8 cellular contexts compared by ENCODE assay signal in genomic region chr22:21652010-21652546, GRCh38. TPM values are rescaled to one million over a fixed set of nuclear protein-coding genes. Genes with fewer than 3 reads are reported as not detected.
DNase-seq lines count a peak whose midpoint lies in the region; ATAC-seq, FAIRE-seq and TF ChIP-seq lines count a peak whose summit lies in the region.

No MANE protein-coding gene starts in this region.

- FAIRE-seq in kidney (lab: Jason Lieb, UNC) = no peak

- CTCF ChIA-PET in AG04450 (lab: Charles Lee) (interaction anchor here (1.1 kb wide), 1 partner anchor 9 kb away, joined by 3 read pairs; no protein-coding TSS in a partner anchor), WTC11 (lab: Charles Lee) (interaction anchor here (1.0 to 4.3 kb wide), 6 partner anchors 10 to 287 kb away, joined by 3 to 40 read pairs (median 4); partner anchors contain the start of genes PPIL2, SDF2L1 and YDJC)

- H3K27me3 ChIP-seq in AG04450 (ENCODE audit: control insufficient read depth, insufficient read depth, low read length) = no peaks in the 10 kb centered on the region

- H3K27ac ChIP-seq in AG04450 (ENCODE audit: low read depth, low read length) (peak overlapping the region; percentile 47), caudate nucleus (ENCODE audit: low read depth, low read length) (no peak overlapping the region), kidney (ENCODE audit: low read depth in 2 of 2, low read length in 2 of 2) (no peak overlapping the region)

- H3K36me3 ChIP-seq in kidney (ENCODE audit: control insufficient read depth in 1 of 2, insufficient read depth in 2 of 2, low read length in 2 of 2) = peaks cover 0 to 3% of the 10 kb centered on the region in 2 donors

- H3K4me3 Mint-ChIP-seq in WTC11 = peak overlapping the region; percentile 92

- H3K9me3 ChIP-seq in AG04450 (ENCODE audit: control insufficient read depth, insufficient read depth, low read length) = no peaks in the 10 kb centered on the region; the same call in 1 of the 2 replicates
- H3K9me3 ChIP-seq in kidney (ENCODE audit: control insufficient read depth in 1 of 2, low read length in 2 of 2) = no peaks in the 10 kb centered on the region

- POLR2A ChIA-PET in AG04450 (lab: Yijun Ruan, JAX) (no interaction called here), WTC11 (lab: Charles Lee) (interaction anchor here (0.9 to 2.6 kb wide), 2 partner anchors 10 to 46 kb away, joined by 3 to 11 read pairs; partner anchors contain the start of gene SDF2L1)

- no peak overlapping the region for H3K9ac ChIP-seq in kidney (ENCODE audit: low read length in 2 of 2)

- ATAC-seq in GM18861 (IDR thresholded peaks at IDR 0.05; ENCODE audit: unreplicated experiment) (peak; percentile 73), HG03064 (IDR thresholded peaks at IDR 0.05; ENCODE audit: low read depth, unreplicated experiment) (peak; percentile 71), WTC11 (peak; percentile 90)

- no peaks in the 10 kb centered on the region for H3K27me3 Mint-ChIP-seq in WTC11 (ENCODE audit: low read depth)

- DNase-seq in AG04450 (ENCODE audit: low read depth, low spot score) (peak; percentile 56), NCI-H2227 treated with DMSO at 0.1 percent for 48 hours (lab: John Stamatoyannopoulos, UW) (peak; percentile 78), WTC11 (ENCODE audit: low spot score) (peak; percentile 95), caudate nucleus (lab: John Stamatoyannopoulos, UW) (peak in 58 of 61 donors; percentile 19 to 91 (median 64)), kidney (peak; percentile 94)
- peak; percentile 82 to 86 (median 85) for DNase-seq in stimulated activated CD4-positive, alpha-beta T cell treated with anti-CD3 and anti-CD28 coated beads, Interleukin-12 subunit alpha, Interleukin-12 subunit beta, amount 100 ng/mL, for 48 hours (ENCODE audit: low read depth in 2 of 3, low spot score in 1 of 3)

- H3K27ac Mint-ChIP-seq in WTC11 = no peak overlapping the region

- H3K9me3 Mint-ChIP-seq in WTC11 = no peaks in the 10 kb centered on the region

- H3K4me3 ChIP-seq in AG04450 (ENCODE audit: low read depth, low read length) = peak overlapping the region; percentile 91
- peak overlapping the region in 1 of 2 donors; percentile 68 for H3K4me3 ChIP-seq in kidney (ENCODE audit: low read length in 2 of 2)

- peaks cover 6 to 7% of the 10 kb centered on the region in 2 donors for H3K4me1 ChIP-seq in kidney (ENCODE audit: control insufficient read depth in 1 of 2, insufficient read depth in 1 of 2, low read depth in 1 of 2, low read length in 2 of 2)

- no peak for TF ChIP-seq CTCF in AG04450 (IDR thresholded peaks at IDR 0.05; ENCODE audit: low read depth, low read length)
- no peak for TF ChIP-seq CTCF in WTC11 (IDR thresholded peaks at IDR 0.05)
- TF ChIP-seq CTCF in kidney (IDR thresholded peaks at IDR 0.05; ENCODE audit: borderline replicate concordance, extremely low read depth, insufficient read depth) = no peak

- H3K36me3 Mint-ChIP-seq in WTC11 = peaks cover 23% of the 10 kb centered on the region

- peaks cover 29% of the 10 kb centered on the region for H3K4me1 Mint-ChIP-seq in WTC11

- intact Hi-C loops in kidney (cut with DNase I) = no loop called here

TF ChIP-seq in WTC11, 78 proteins besides CTCF, POLR2A, EP300 and RAD21 (continues in another document):
- TF ChIP-seq, protein P1, sequence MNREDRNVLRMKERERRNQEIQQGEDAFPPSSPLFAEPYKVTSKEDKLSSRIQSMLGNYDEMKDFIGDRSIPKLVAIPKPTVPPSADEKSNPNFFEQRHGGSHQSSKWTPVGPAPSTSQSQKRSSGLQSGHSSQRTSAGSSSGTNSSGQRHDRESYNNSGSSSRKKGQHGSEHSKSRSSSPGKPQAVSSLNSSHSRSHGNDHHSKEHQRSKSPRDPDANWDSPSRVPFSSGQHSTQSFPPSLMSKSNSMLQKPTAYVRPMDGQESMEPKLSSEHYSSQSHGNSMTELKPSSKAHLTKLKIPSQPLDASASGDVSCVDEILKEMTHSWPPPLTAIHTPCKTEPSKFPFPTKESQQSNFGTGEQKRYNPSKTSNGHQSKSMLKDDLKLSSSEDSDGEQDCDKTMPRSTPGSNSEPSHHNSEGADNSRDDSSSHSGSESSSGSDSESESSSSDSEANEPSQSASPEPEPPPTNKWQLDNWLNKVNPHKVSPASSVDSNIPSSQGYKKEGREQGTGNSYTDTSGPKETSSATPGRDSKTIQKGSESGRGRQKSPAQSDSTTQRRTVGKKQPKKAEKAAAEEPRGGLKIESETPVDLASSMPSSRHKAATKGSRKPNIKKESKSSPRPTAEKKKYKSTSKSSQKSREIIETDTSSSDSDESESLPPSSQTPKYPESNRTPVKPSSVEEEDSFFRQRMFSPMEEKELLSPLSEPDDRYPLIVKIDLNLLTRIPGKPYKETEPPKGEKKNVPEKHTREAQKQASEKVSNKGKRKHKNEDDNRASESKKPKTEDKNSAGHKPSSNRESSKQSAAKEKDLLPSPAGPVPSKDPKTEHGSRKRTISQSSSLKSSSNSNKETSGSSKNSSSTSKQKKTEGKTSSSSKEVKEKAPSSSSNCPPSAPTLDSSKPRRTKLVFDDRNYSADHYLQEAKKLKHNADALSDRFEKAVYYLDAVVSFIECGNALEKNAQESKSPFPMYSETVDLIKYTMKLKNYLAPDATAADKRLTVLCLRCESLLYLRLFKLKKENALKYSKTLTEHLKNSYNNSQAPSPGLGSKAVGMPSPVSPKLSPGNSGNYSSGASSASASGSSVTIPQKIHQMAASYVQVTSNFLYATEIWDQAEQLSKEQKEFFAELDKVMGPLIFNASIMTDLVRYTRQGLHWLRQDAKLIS (CRISPR knock-in tag; IDR thresholded peaks at IDR 0.05; ENCODE audit: borderline replicate concordance) = no peak
- peak; percentile 82; the same call in 1 of the 2 replicates for TF ChIP-seq ZNF232 (CRISPR knock-in tag; IDR thresholded peaks at IDR 0.05)
- TF ChIP-seq, protein P2, sequence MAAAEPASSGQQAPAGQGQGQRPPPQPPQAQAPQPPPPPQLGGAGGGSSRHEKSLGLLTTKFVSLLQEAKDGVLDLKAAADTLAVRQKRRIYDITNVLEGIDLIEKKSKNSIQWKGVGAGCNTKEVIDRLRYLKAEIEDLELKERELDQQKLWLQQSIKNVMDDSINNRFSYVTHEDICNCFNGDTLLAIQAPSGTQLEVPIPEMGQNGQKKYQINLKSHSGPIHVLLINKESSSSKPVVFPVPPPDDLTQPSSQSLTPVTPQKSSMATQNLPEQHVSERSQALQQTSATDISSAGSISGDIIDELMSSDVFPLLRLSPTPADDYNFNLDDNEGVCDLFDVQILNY (CRISPR knock-in tag; IDR thresholded peaks at IDR 0.05) = peak; percentile 61
- TF ChIP-seq MYBL2 (CRISPR knock-in tag; IDR thresholded peaks at IDR 0.05) = peak; percentile 68
- TF ChIP-seq JUN (CRISPR knock-in tag; IDR thresholded peaks at IDR 0.05) = no peak
- TF ChIP-seq, protein P3, sequence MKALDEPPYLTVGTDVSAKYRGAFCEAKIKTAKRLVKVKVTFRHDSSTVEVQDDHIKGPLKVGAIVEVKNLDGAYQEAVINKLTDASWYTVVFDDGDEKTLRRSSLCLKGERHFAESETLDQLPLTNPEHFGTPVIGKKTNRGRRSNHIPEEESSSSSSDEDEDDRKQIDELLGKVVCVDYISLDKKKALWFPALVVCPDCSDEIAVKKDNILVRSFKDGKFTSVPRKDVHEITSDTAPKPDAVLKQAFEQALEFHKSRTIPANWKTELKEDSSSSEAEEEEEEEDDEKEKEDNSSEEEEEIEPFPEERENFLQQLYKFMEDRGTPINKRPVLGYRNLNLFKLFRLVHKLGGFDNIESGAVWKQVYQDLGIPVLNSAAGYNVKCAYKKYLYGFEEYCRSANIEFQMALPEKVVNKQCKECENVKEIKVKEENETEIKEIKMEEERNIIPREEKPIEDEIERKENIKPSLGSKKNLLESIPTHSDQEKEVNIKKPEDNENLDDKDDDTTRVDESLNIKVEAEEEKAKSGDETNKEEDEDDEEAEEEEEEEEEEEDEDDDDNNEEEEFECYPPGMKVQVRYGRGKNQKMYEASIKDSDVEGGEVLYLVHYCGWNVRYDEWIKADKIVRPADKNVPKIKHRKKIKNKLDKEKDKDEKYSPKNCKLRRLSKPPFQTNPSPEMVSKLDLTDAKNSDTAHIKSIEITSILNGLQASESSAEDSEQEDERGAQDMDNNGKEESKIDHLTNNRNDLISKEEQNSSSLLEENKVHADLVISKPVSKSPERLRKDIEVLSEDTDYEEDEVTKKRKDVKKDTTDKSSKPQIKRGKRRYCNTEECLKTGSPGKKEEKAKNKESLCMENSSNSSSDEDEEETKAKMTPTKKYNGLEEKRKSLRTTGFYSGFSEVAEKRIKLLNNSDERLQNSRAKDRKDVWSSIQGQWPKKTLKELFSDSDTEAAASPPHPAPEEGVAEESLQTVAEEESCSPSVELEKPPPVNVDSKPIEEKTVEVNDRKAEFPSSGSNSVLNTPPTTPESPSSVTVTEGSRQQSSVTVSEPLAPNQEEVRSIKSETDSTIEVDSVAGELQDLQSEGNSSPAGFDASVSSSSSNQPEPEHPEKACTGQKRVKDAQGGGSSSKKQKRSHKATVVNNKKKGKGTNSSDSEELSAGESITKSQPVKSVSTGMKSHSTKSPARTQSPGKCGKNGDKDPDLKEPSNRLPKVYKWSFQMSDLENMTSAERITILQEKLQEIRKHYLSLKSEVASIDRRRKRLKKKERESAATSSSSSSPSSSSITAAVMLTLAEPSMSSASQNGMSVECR (CRISPR knock-in tag; IDR thresholded peaks at IDR 0.05; ENCODE audit: borderline replicate concordance) = 0 out of 2 replicates have a peak, but pooled peaks have one; percentile 57
- peak; percentile 91 for TF ChIP-seq MAX (CRISPR knock-in tag; IDR thresholded peaks at IDR 0.05)

RNA-seq across cellular contexts. Expression of gene SDF2L1, which starts 10.0 kb away (rescaled TPM):
- polyA plus RNA-seq in AG04450 (2011; rRNA removed) (12.6 and 17.8 TPM in 2 replicates), kidney (ENCODE audit: insufficient read depth, low read depth, low replicate concordance) (79.6 TPM)
- polyA minus RNA-seq in AG04450 (2011; rRNA and poly(A)+ RNA removed) = 6.8 and 7.4 TPM in 2 replicates
- total RNA-seq in WTC11 (2021) (52.2 to 73.6 TPM (median 57.0 TPM) in 3 replicates), kidney (56.1 TPM)

RNA-seq across cellular contexts. Expression of gene PPIL2, which starts 13.7 kb away (rescaled TPM):
- polyA plus RNA-seq in AG04450 (2011; rRNA removed) (40.6 and 48.6 TPM in 2 replicates), kidney (ENCODE audit: insufficient read depth, low read depth, low replicate concordance) (31.6 TPM)
- polyA minus RNA-seq in AG04450 (2011; rRNA and poly(A)+ RNA removed) = 39.5 and 40.5 TPM in 2 replicates
- total RNA-seq in WTC11 (2021) (35.6 to 47.5 TPM (median 37.4 TPM) in 3 replicates), kidney (46.9 TPM)

RNA-seq across cellular contexts. Expression of gene CCDC116, which starts 19.5 kb away (rescaled TPM):
- polyA plus RNA-seq in AG04450 (2011; rRNA removed) (0.06 and 0.16 TPM in 2 replicates), kidney (ENCODE audit: insufficient read depth, low read depth, low replicate concordance) (0.22 TPM)
- 0.13 TPM in 1 of 2 replicates, not detected in the other for polyA minus RNA-seq in AG04450 (2011; rRNA and poly(A)+ RNA removed)
- total RNA-seq in WTC11 (2021) (0.14 to 0.57 TPM (median 0.27 TPM) in 3 replicates), kidney (0.22 TPM)

RNA-seq across cellular contexts. Expression of gene YDJC, which starts 22.3 kb away (rescaled TPM):
- polyA plus RNA-seq in AG04450 (2011; rRNA removed) (9.0 and 12.2 TPM in 2 replicates), kidney (ENCODE audit: insufficient read depth, low read depth, low replicate concordance) (28.2 TPM)
- 3.4 and 4.4 TPM in 2 replicates for polyA minus RNA-seq in AG04450 (2011; rRNA and poly(A)+ RNA removed)
- total RNA-seq in WTC11 (2021) (39.1 to 42.1 TPM (median 39.8 TPM) in 3 replicates), kidney (24.7 TPM)
